Comparison of ENCODE assay signal across 23 cellular contexts in the genomic region with DNA sequence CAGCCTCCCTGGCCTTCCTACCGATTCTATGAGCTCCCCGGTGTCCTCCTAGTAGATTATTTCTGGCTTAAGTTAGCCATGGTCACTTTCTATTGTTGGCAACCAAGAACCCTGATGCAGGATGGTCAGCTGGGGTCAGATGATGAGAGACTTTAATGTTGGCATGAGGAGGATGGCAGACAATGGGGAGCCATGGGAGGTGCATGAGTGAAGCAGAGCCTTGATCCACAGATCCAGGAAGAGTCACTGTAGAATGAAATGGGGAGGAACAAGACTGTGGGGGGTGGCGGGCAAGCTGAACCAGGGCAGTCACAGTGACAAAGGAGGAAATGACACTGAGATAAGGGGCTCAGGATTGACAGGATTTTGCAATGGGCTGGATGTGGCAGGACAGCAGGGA.
"Had no signal": no experiment of that assay in that cellular context is flagged by ENCODE, and none has a peak within 500 bp of the region (broad histone marks: within the 10 kb centered on the region; RNA-seq: fewer than 3 reads in every experiment).

No MANE protein-coding gene starts in this region.

- H3K4me1 Mint-ChIP-seq: activated CD4-positive, alpha-beta T cell treated with anti-CD3 and anti-CD28 coated beads for 36 hours had no signal

- H3K4me3 ChIP-seq: colonic mucosa, esophagus muscularis mucosa, hepatocyte, lung, neural progenitor cell, pancreas, sigmoid colon, spleen, suprapubic skin had no signal

- H3K27me3 Mint-ChIP-seq: brain had no signal

- H3K27ac ChIP-seq: colonic mucosa, esophagus muscularis mucosa, hepatocyte, neural progenitor cell, pancreas, sigmoid colon, spleen, suprapubic skin had no signal

- DNase-seq: activated CD4-positive, alpha-beta T cell treated with anti-CD3 and anti-CD28 coated beads for 36 hours; activated CD8-positive, alpha-beta memory T cell treated with anti-CD3 and anti-CD28 coated beads, Interleukin-2, amount 50 U/mL, for 4 hours; activated CD8-positive, alpha-beta T cell treated with anti-CD3 and anti-CD28 coated beads, Interleukin-2, amount 10 ng/mL, durations not matched to agents 7 days and 5 days; activated gamma-delta T cell treated with Interleukin-2 at 50 U/mL for 16 hours; amniotic stem cell; central memory CD4-positive, alpha-beta T cell; colonic mucosa; effector CD4-positive, alpha-beta T cell; islet precursor cell; midbrain; pancreas; sigmoid colon; spleen; trophoblast cell had no signal

- H3K27ac Mint-ChIP-seq: activated CD4-positive, alpha-beta T cell treated with anti-CD3 and anti-CD28 coated beads for 36 hours; activated CD8-positive, alpha-beta T cell treated with anti-CD3 and anti-CD28 coated beads, Interleukin-2, amount 10 ng/mL, durations not matched to agents 7 days and 5 days; activated naive CD8-positive, alpha-beta T cell; neural progenitor cell; stimulated activated naive CD8-positive, alpha-beta T cell treated with anti-CD3 and anti-CD28 coated beads, Interleukin-15, Interleukin-2, amounts not matched to agents 100 ng/mL and 50 ng/mL, for 24 hours; T-helper 2 cell treated with Interferon-gamma antibody and Interleukin-4, amounts not matched to agents 5 μg/mL and 100 μg/mL, for 36 hours had no signal

- H3K36me3 Mint-ChIP-seq: brain, neural progenitor cell had no signal

- H3K9me3 Mint-ChIP-seq: stimulated activated naive CD8-positive, alpha-beta T cell treated with anti-CD3 and anti-CD28 coated beads, Interleukin-15, Interleukin-2, amounts not matched to agents 100 ng/mL and 50 ng/mL, for 24 hours; T-helper 2 cell treated with Interferon-gamma antibody and Interleukin-4, amounts not matched to agents 5 μg/mL and 100 μg/mL, for 36 hours had no signal

- H3K4me3 Mint-ChIP-seq: activated CD4-positive, alpha-beta T cell treated with anti-CD3 and anti-CD28 coated beads for 36 hours; activated CD8-positive, alpha-beta T cell treated with anti-CD3 and anti-CD28 coated beads, Interleukin-2, amount 10 ng/mL, durations not matched to agents 7 days and 5 days; activated naive CD8-positive, alpha-beta T cell; neural progenitor cell; stimulated activated naive CD8-positive, alpha-beta T cell treated with anti-CD3 and anti-CD28 coated beads, Interleukin-15, Interleukin-2, amounts not matched to agents 100 ng/mL and 50 ng/mL, for 24 hours; T-helper 2 cell treated with Interferon-gamma antibody and Interleukin-4, amounts not matched to agents 5 μg/mL and 100 μg/mL, for 36 hours had no signal
